15 cellular contexts compared by ENCODE assay signal in genomic region chr10:43082087-43082486, GRCh38.
"Had no signal": no experiment of that assay in that cellular context is flagged by ENCODE, and none has a peak within 500 bp of the region (broad histone marks: within the 10 kb centered on the region; RNA-seq: fewer than 3 reads in every experiment).

No MANE protein-coding gene starts in this region.

- ATAC-seq: activated CD8-positive, alpha-beta memory T cell treated with anti-CD3 and anti-CD28 coated beads, Interleukin-2, amount 10 ng/mL, durations not matched to agents 7 days and 5 days; activated naive CD4-positive, alpha-beta T cell treated with anti-CD3 and anti-CD28 coated beads, Interleukin-2, amount 50 U/mL, for 72 hours; effector memory CD8-positive, alpha-beta T cell; gastroesophageal sphincter; stimulated activated naive CD8-positive, alpha-beta T cell treated with anti-CD3 and anti-CD28 coated beads, Interleukin-15, amount 100 ng/mL, for 72 hours had no signal

- H3K4me3 ChIP-seq: gastroesophageal sphincter, thyroid gland had no signal

- H3K27me3 ChIP-seq: thyroid gland had no signal

- H3K36me3 ChIP-seq: gastroesophageal sphincter, thyroid gland had no signal

- H3K9me3 ChIP-seq: gastroesophageal sphincter, thyroid gland had no signal

- DNase-seq: activated CD4-positive, alpha-beta T cell treated with anti-CD3 and anti-CD28 coated beads for 1 hour; activated CD4-positive, alpha-beta T cell treated with anti-CD3 and anti-CD28 coated beads, Interleukin-2, amount 50 U/mL, for 48 hours; activated CD8-positive, alpha-beta memory T cell treated with anti-CD3 and anti-CD28 coated beads, Interleukin-2, amount 10 ng/mL, durations not matched to agents 7 days and 5 days; activated effector memory CD4-positive, alpha-beta T cell treated with anti-CD3 and anti-CD28 coated beads, Interleukin-2, amount 50 U/mL, for 16 hours; activated T-cell treated with anti-CD3 and anti-CD28 coated beads, Interleukin-2, amount 50 U/mL, for 24 hours; amniotic stem cell; effector memory CD8-positive, alpha-beta T cell; left ventricle myocardium superior; mesendoderm; nephron progenitor cell; stimulated activated CD4-positive, alpha-beta T cell treated with anti-CD3 and anti-CD28 coated beads, Interleukin-4, amount 100 ng/mL, for 24 hours; stimulated activated naive CD8-positive, alpha-beta T cell treated with anti-CD3 and anti-CD28 coated beads, Interleukin-15, amount 100 ng/mL, for 72 hours; thyroid gland had no signal

- H3K27ac ChIP-seq: gastroesophageal sphincter, thyroid gland had no signal
